In the genomic region with DNA sequence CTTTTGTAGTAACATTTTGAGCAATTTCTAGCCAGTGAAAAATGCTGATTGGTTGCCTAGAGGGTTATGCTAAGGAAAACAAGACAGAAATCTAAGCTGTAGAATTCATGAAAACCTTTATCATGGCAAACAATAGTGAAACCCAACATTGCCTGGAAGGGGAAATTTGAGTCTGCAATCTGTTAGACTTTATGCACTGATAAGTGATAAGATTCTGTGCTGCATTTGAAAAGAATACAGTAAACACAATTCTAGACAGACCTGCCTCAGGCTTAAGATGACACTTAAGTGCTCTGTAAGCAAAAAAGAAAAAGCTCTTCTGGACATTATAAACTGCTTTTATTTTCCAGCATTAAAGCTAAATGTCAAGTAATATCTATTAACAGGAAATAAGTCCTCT, we compare ENCODE assay signal across 20 cellular contexts.
DNase-seq lines count a peak whose midpoint lies in the region; ATAC-seq, FAIRE-seq and TF ChIP-seq lines count a peak whose summit lies in the region.
"Had no signal": no experiment of that assay in that cellular context is flagged by ENCODE, and none has a peak within 500 bp of the region (broad histone marks: within the 10 kb centered on the region; RNA-seq: fewer than 3 reads in every experiment).

No MANE protein-coding gene starts in this region.

- TF ChIP-seq RAD21 in SK-N-SH (IDR thresholded peaks at IDR 0.05; ENCODE audit: low read length) = peak; percentile 48

- ATAC-seq in HG03196 (IDR thresholded peaks at IDR 0.05; ENCODE audit: unreplicated experiment) = no peak

- no peaks in the 10 kb centered on the region for H3K9me2 ChIP-seq in SK-N-SH

- H3K4me1 ChIP-seq in SK-N-SH (ENCODE audit: control insufficient read depth in 1 of 2, insufficient read depth in 2 of 2, low read depth in 1 of 2, low read length in 1 of 2) = peaks cover 0 to 21% of the 10 kb centered on the region in 2 experiments; a peak in 2 of 4 replicates

- no peaks in the 10 kb centered on the region for H3K27me3 ChIP-seq in SK-N-SH (ENCODE audit: insufficient read depth)

- no peaks in the 10 kb centered on the region for H4K20me1 ChIP-seq in SK-N-SH (ENCODE audit: insufficient read depth)

- no peak overlapping the region for H3K4me3 ChIP-seq in SK-N-SH (ENCODE audit: low read depth in 2 of 2, low read length in 1 of 2)

- peak; percentile 37 to 99; a peak in 3 of 4 replicates for TF ChIP-seq EP300 in SK-N-SH (IDR thresholded peaks at IDR 0.05; ENCODE audit: borderline replicate concordance in 1 of 2, low read depth in 1 of 2, low read length in 1 of 2)

- no peaks in the 10 kb centered on the region for H3K9me3 ChIP-seq in SK-N-SH

- no peaks in the 10 kb centered on the region for H3K36me3 ChIP-seq in SK-N-SH (replicated peaks in 1 of 2; ENCODE audit: control insufficient read depth in 1 of 2, insufficient read depth in 2 of 2, low read length in 1 of 2)

- peak overlapping the region in 1 of 2 experiments; percentile 99; a peak in 2 of 4 replicates for H3K27ac ChIP-seq in SK-N-SH (ENCODE audit: low read depth in 2 of 2, low read length in 1 of 2)
- H3K27ac ChIP-seq: 22Rv1 had no signal

- H2AFZ ChIP-seq in SK-N-SH (ENCODE audit: low read depth) = no peak overlapping the region; the same call in 1 of the 2 replicates

- no peak overlapping the region for H3K9ac ChIP-seq in SK-N-SH

- FAIRE-seq in D721Med (lab: Jason Lieb, UNC) = peak; percentile 6
- FAIRE-seq: GM12892, GM18507 had no signal

- H3F3A ChIP-seq in SK-N-SH (replicated peaks; ENCODE audit: insufficient read depth) = no peaks in the 10 kb centered on the region

- POLR2A ChIA-PET in SK-N-SH (lab: Yijun Ruan, JAX) = interaction anchor here (0.9 to 1.8 kb wide), 4 partner anchors 94 to 939 kb away, joined by 3 to 8 read pairs (median 6); a partner anchor contains a TSS

- TF ChIP-seq CTCF in D721Med (IDR thresholded peaks at IDR 0.05; ENCODE audit: insufficient read depth, missing control alignments) (no peak), SK-N-SH (IDR thresholded peaks at IDR 0.05) (no peak)

- CTCF ChIA-PET in SK-N-SH (lab: Yijun Ruan, JAX) = interaction anchor here (0.6 to 1.4 kb wide), 6 partner anchors 84 to 1164 kb away, joined by 3 read pairs; no protein-coding TSS in a partner anchor

- no peaks in the 10 kb centered on the region for H3K79me2 ChIP-seq in SK-N-SH (ENCODE audit: insufficient read depth)

- no peak overlapping the region for H3K4me2 ChIP-seq in SK-N-SH

- DNase-seq in DMS153 treated with DMSO at 0.1 percent for 48 hours (lab: John Stamatoyannopoulos, UW; ENCODE audit: unreplicated experiment) = peak; percentile 10
- DNase-seq in DMS153 (lab: John Stamatoyannopoulos, UW) = no peak
- DNase-seq in D721Med (ENCODE audit: insufficient read length, low spot score) = no peak
- DNase-seq in NCI-H146 (lab: John Stamatoyannopoulos, UW) = peak; percentile 92
- DNase-seq in SK-N-SH = peak; percentile 38
- DNase-seq in Ammon's horn (ENCODE audit: low spot score) = no peak
- no peak for DNase-seq in ureter (ENCODE audit: low spot score)
- DNase-seq: AML-193, DMS 273 treated with DMSO at 0.1 percent for 48 hours, GOT3, KBM-7, NCI-H2081 treated with DMSO at 0.1 percent for 48 hours, NCI-H226, NCI-H526 treated with DMSO at 0.1 percent for 48 hours, SHP77, T-helper 1 cell had no signal

TF ChIP-seq in SK-N-SH, 30 proteins besides CTCF, POLR2A, EP300 and RAD21 (continues in another document):
- TF ChIP-seq, protein P1, sequence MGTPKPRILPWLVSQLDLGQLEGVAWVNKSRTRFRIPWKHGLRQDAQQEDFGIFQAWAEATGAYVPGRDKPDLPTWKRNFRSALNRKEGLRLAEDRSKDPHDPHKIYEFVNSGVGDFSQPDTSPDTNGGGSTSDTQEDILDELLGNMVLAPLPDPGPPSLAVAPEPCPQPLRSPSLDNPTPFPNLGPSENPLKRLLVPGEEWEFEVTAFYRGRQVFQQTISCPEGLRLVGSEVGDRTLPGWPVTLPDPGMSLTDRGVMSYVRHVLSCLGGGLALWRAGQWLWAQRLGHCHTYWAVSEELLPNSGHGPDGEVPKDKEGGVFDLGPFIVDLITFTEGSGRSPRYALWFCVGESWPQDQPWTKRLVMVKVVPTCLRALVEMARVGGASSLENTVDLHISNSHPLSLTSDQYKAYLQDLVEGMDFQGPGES (IDR thresholded peaks at IDR 0.05; ENCODE audit: low read depth, low read length) = no peak
- TF ChIP-seq MEF2A (IDR thresholded peaks at IDR 0.05; ENCODE audit: borderline replicate concordance, low read depth) (no peak), JUND (IDR thresholded peaks at IDR 0.05) (0 out of 2 replicates have a peak, but pooled peaks have one; percentile 20), TCF12 (IDR thresholded peaks at IDR 0.05) (peak; percentile 61), TEAD4 (IDR thresholded peaks at IDR 0.05; ENCODE audit: borderline replicate concordance, insufficient read depth) (0 out of 2 replicates have a peak, but pooled peaks have one; percentile 25), NFIC (IDR thresholded peaks at IDR 0.05; ENCODE audit: borderline replicate concordance) (no peak), GATA2 (CRISPR knock-in tag; IDR thresholded peaks at IDR 0.05) (peak; percentile 98), RFX5 (IDR thresholded peaks at IDR 0.05; ENCODE audit: low read length) (0 out of 2 replicates have a peak, but pooled peaks have one; percentile 29), RCOR1 (IDR thresholded peaks at IDR 0.05; ENCODE audit: low read length) (peak; percentile 94), POLR2AphosphoS5 (IDR thresholded peaks at IDR 0.05; ENCODE audit: low read depth, low read length) (0 out of 2 replicates have a peak, but pooled peaks have one; percentile 33), NRF1 (IDR thresholded peaks at IDR 0.05; ENCODE audit: low read depth, low read length) (no peak), ELF1 (IDR thresholded peaks at IDR 0.05) (no peak), SIN3A (IDR thresholded peaks at IDR 0.05; ENCODE audit: borderline replicate concordance, low read depth, low read length) (no peak), SMC3 (IDR thresholded peaks at IDR 0.05; ENCODE audit: low read depth, low read length) (no peak), FOXJ3 (CRISPR knock-in tag; IDR thresholded peaks at IDR 0.05) (peak; percentile 99), FOXM1 (IDR thresholded peaks at IDR 0.05; ENCODE audit: low read depth) (no peak)
- TF ChIP-seq, protein P2, sequence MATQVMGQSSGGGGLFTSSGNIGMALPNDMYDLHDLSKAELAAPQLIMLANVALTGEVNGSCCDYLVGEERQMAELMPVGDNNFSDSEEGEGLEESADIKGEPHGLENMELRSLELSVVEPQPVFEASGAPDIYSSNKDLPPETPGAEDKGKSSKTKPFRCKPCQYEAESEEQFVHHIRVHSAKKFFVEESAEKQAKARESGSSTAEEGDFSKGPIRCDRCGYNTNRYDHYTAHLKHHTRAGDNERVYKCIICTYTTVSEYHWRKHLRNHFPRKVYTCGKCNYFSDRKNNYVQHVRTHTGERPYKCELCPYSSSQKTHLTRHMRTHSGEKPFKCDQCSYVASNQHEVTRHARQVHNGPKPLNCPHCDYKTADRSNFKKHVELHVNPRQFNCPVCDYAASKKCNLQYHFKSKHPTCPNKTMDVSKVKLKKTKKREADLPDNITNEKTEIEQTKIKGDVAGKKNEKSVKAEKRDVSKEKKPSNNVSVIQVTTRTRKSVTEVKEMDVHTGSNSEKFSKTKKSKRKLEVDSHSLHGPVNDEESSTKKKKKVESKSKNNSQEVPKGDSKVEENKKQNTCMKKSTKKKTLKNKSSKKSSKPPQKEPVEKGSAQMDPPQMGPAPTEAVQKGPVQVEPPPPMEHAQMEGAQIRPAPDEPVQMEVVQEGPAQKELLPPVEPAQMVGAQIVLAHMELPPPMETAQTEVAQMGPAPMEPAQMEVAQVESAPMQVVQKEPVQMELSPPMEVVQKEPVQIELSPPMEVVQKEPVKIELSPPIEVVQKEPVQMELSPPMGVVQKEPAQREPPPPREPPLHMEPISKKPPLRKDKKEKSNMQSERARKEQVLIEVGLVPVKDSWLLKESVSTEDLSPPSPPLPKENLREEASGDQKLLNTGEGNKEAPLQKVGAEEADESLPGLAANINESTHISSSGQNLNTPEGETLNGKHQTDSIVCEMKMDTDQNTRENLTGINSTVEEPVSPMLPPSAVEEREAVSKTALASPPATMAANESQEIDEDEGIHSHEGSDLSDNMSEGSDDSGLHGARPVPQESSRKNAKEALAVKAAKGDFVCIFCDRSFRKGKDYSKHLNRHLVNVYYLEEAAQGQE (IDR thresholded peaks at IDR 0.05; ENCODE audit: low read depth, low read length) = no peak
- TF ChIP-seq, protein P3, sequence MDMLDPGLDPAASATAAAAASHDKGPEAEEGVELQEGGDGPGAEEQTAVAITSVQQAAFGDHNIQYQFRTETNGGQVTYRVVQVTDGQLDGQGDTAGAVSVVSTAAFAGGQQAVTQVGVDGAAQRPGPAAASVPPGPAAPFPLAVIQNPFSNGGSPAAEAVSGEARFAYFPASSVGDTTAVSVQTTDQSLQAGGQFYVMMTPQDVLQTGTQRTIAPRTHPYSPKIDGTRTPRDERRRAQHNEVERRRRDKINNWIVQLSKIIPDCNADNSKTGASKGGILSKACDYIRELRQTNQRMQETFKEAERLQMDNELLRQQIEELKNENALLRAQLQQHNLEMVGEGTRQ (IDR thresholded peaks at IDR 0.05; ENCODE audit: borderline replicate concordance, low read depth, low read length) = no peak
- TF ChIP-seq, protein P4, sequence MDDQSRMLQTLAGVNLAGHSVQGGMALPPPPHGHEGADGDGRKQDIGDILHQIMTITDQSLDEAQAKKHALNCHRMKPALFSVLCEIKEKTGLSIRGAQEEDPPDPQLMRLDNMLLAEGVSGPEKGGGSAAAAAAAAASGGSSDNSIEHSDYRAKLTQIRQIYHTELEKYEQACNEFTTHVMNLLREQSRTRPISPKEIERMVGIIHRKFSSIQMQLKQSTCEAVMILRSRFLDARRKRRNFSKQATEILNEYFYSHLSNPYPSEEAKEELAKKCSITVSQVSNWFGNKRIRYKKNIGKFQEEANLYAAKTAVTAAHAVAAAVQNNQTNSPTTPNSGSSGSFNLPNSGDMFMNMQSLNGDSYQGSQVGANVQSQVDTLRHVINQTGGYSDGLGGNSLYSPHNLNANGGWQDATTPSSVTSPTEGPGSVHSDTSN (IDR thresholded peaks at IDR 0.05) = no peak
- TF ChIP-seq, protein P5, sequence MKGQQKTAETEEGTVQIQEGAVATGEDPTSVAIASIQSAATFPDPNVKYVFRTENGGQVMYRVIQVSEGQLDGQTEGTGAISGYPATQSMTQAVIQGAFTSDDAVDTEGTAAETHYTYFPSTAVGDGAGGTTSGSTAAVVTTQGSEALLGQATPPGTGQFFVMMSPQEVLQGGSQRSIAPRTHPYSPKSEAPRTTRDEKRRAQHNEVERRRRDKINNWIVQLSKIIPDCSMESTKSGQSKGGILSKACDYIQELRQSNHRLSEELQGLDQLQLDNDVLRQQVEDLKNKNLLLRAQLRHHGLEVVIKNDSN (IDR thresholded peaks at IDR 0.05; ENCODE audit: borderline replicate concordance, low read depth) = no peak
- TF ChIP-seq, protein P6, sequence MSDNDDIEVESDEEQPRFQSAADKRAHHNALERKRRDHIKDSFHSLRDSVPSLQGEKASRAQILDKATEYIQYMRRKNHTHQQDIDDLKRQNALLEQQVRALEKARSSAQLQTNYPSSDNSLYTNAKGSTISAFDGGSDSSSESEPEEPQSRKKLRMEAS (IDR thresholded peaks at IDR 0.05; ENCODE audit: low read depth) = no peak

Comparison
In these comparisons a context has a peak if more than half of its experiments do, and no peak if none do; other contexts are left out.
1. DNase-seq: peak in DMS153 treated with DMSO at 0.1 percent for 48 hours (single experiment), NCI-H146 (single experiment) and SK-N-SH (single experiment); none in DMS153 (single experiment), D721Med (single experiment), Ammon's horn (single experiment) and ureter (single experiment).